Comparison of ENCODE assay signal across 8 cellular contexts in the genomic region with DNA sequence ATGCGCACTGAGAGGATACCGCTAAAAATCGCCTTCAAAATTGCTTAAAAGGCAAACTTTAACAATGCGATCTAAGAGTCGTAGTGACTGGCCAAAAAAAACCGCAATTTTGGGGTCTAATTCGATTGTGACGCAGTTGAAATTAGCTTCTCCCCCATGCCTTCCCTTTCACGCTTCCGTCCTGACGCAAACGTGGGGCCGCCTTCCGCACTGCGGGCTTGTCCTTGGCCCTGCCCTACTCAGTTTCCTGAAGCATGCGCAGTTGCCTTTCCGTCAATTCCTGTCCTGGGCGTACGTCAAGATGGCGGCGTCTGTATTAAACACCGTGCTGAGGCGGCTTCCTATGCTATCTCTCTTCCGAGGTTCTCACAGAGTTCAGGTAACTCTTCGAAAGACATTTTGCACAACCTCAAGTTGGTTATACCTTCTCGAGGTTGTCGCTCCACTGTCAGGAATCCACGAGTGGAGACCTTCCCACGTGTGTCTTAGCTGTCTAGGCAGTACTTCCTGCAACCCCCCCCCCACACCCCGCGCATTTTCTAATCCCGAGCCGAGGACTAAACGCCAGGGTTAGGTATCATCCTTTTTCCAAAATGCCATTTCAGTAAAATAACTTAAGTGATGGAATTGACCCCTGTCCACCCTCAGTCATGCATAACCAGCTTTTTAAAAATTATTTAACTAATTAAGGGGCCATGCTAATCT. TPM values are rescaled to one million over a fixed set of nuclear protein-coding genes. Genes with fewer than 3 reads are reported as not detected.
DNase-seq lines count a peak whose midpoint lies in the region; ATAC-seq and TF ChIP-seq lines count a peak whose summit lies in the region.

A gene (plus strand): TSS at position 276 of the 705 bp plus-strand sequence. CDS start 26 bp downstream, at position 302.

- H3K4me1 Mint-ChIP-seq in type B pancreatic cell (ENCODE audit: unreplicated experiment), result peaks cover 29% of the 10 kb centered on the region

- peak within 1 kb of the TSS; percentile 98 for H3K9ac ChIP-seq in adipocyte (ENCODE audit: low read length)

- no peaks in the 10 kb centered on the region for H3K9me3 ChIP-seq in adipocyte (ENCODE audit: control insufficient read depth, low read length)
- H3K9me3 ChIP-seq in heart left ventricle, result no peaks in the 10 kb centered on the region

- DNase-seq in GM12865 (ENCODE audit: low read depth) (peak; percentile 99), NCI-H1417 treated with DMSO at 0.1 percent for 48 hours (lab: John Stamatoyannopoulos, UW) (peak; percentile 97), T follicular helper cell (ENCODE audit: low read depth) (peak; percentile 98), adipocyte (ENCODE audit: low read depth) (peak; percentile 99), heart left ventricle (peak; percentile 98 to 99 (median 99)), pons (ENCODE audit: low spot score) (peak; percentile 99), type B pancreatic cell (ENCODE audit: extremely low spot score, unreplicated experiment) (peak; percentile 95)

- H3K27me3 Mint-ChIP-seq in type B pancreatic cell, result peaks cover 21% of the 10 kb centered on the region

- H3K36me3 Mint-ChIP-seq in type B pancreatic cell, result peaks cover 30% of the 10 kb centered on the region

- peaks cover 28% of the 10 kb centered on the region for H3K4me1 ChIP-seq in adipocyte (ENCODE audit: control insufficient read depth, insufficient read depth, low read length)
- H3K4me1 ChIP-seq in heart left ventricle, result peaks cover 0 to 35% (median 31%) of the 10 kb centered on the region in 12 donors

- intact Hi-C loops in heart left ventricle (cut with DNase I), result loop anchor here in 8 of 10 donors (1.0 to 5.0 kb wide), 7 partner anchors 47 to 125 kb away; a partner anchor contains a TSS

- WGBS in heart left ventricle, 4 donors, result 0 to 2% (median 0%) methylated on average over 34 of the region's 34 CpGs

- H3K9me3 Mint-ChIP-seq in type B pancreatic cell, result no peaks in the 10 kb centered on the region

- ATAC-seq in HG02763 (IDR thresholded peaks at IDR 0.05; ENCODE audit: unreplicated experiment) (peak; percentile 72), heart left ventricle (peak; percentile 85 to 94 (median 92))

- H3K4me3 ChIP-seq in GM12865 (ENCODE audit: low read depth, low read length) (peak within 1 kb of the TSS; percentile 86), adipocyte (ENCODE audit: low read length) (peak within 1 kb of the TSS; percentile 95), heart left ventricle (peak within 1 kb of the TSS; percentile 57 to 92 (median 78))

- H3K4me3 Mint-ChIP-seq in type B pancreatic cell, result peak within 1 kb of the TSS; percentile 95

- no peaks in the 10 kb centered on the region for H3K27me3 ChIP-seq in adipocyte (replicated peaks; ENCODE audit: control insufficient read depth, insufficient read depth, low read length)
- H3K27me3 ChIP-seq in heart left ventricle, result no peaks in the 10 kb centered on the region

- TF ChIP-seq CTCF in GM12865 (IDR thresholded peaks at IDR 0.05; ENCODE audit: insufficient read depth, low read depth, low read length, missing control alignments), result no peak
- no peak for TF ChIP-seq CTCF in heart left ventricle (IDR thresholded peaks at IDR 0.05)
- TF ChIP-seq CTCF in type B pancreatic cell (conservative IDR thresholded peaks at IDR 0.05), result no peak

- H3K27ac ChIP-seq in heart left ventricle, result peak within 1 kb of the TSS; percentile 94 to 99 (median 97)

- peak within 1 kb of the TSS; percentile 100 for H3K27ac Mint-ChIP-seq in type B pancreatic cell

- peak in 1 of 2 donors; percentile 58 for TF ChIP-seq POLR2A in heart left ventricle (IDR thresholded peaks at IDR 0.05)

- H3K36me3 ChIP-seq in adipocyte (ENCODE audit: control insufficient read depth, insufficient read depth, low read length, severe bottlenecking) (peaks cover 42% of the 10 kb centered on the region), heart left ventricle (peaks cover 0 to 61% (median 50%) of the 10 kb centered on the region in 9 donors)

RNA-seq across cellular contexts. Expression of the gene that starts here (rescaled TPM):
- 100 to 1,000 TPM in 6 of 9 donors, 10 to 100 TPM in 3; 84.2 to 160 (median 122) TPM for total RNA-seq in heart left ventricle
- polyA plus RNA-seq in heart left ventricle, result 100 to 1,000 TPM; 102 to 219 TPM
- total RNA-seq in type B pancreatic cell (ENCODE audit: low replicate concordance), result 39.8 and 45.3 TPM in 2 replicates

Comparison
In these comparisons a context has a peak if more than half of its experiments do, and no peak if none do; other contexts are left out.
1. Peak in every context shown above with its lines: DNase-seq, ATAC-seq, H3K4me3 ChIP-seq and H3K27ac ChIP-seq.